In genomic region chr5:94577466-94578245, GRCh38 we compare ENCODE assay signal across 8 cellular contexts. TPM values are rescaled to one million over a fixed set of nuclear protein-coding genes. Genes with fewer than 3 reads are reported as not detected.
DNase-seq lines count a peak whose midpoint lies in the region; ATAC-seq and TF ChIP-seq lines count a peak whose summit lies in the region.

No MANE protein-coding gene starts in this region.

- intact Hi-C loops in activated CD8-positive, alpha-beta T cell treated with anti-CD3 and anti-CD28 coated beads for 36 hours (cut with micrococcal nuclease), result no loop called here

- ATAC-seq in GM19395 (IDR thresholded peaks at IDR 0.05; ENCODE audit: unreplicated experiment) (peak; percentile 82), HG03045 (IDR thresholded peaks at IDR 0.05; ENCODE audit: unreplicated experiment) (peak; percentile 80)
- ATAC-seq in activated CD8-positive, alpha-beta T cell treated with anti-CD3 and anti-CD28 coated beads for 36 hours, result peak; percentile 55

- peaks cover 37% of the 10 kb centered on the region for H3K4me1 Mint-ChIP-seq in activated CD8-positive, alpha-beta T cell treated with anti-CD3 and anti-CD28 coated beads for 36 hours (ENCODE audit: low read depth)

- no peaks in the 10 kb centered on the region for H3K36me3 Mint-ChIP-seq in activated CD8-positive, alpha-beta T cell treated with anti-CD3 and anti-CD28 coated beads for 36 hours (ENCODE audit: low read depth)

- no peak for TF ChIP-seq CTCF in activated CD8-positive, alpha-beta T cell treated with anti-CD3 and anti-CD28 coated beads for 36 hours (IDR thresholded peaks at IDR 0.05)

- CTCF ChIA-PET in activated CD8-positive, alpha-beta T cell treated with anti-CD3 and anti-CD28 coated beads for 36 hours (lab: Charles Lee), result interaction anchor here (1.1 kb wide), 1 partner anchor 30 kb away, joined by 3 read pairs; no protein-coding TSS in a partner anchor

- H3K4me3 Mint-ChIP-seq in activated CD8-positive, alpha-beta T cell treated with anti-CD3 and anti-CD28 coated beads for 36 hours, result no peak overlapping the region

- H3K27me3 Mint-ChIP-seq in activated CD8-positive, alpha-beta T cell treated with anti-CD3 and anti-CD28 coated beads for 36 hours, result no peaks in the 10 kb centered on the region

- H3K9me3 Mint-ChIP-seq in activated CD8-positive, alpha-beta T cell treated with anti-CD3 and anti-CD28 coated beads for 36 hours, result no peaks in the 10 kb centered on the region

- POLR2A ChIA-PET in activated CD8-positive, alpha-beta T cell treated with anti-CD3 and anti-CD28 coated beads for 36 hours (lab: Charles Lee), result no interaction called here

- H3K27ac Mint-ChIP-seq in activated CD8-positive, alpha-beta T cell treated with anti-CD3 and anti-CD28 coated beads for 36 hours, result peak overlapping the region; percentile 41

- DNase-seq in ELR (ENCODE audit: low read depth), result peak; percentile 0
- DNase-seq in activated CD8-positive, alpha-beta T cell treated with anti-CD3 and anti-CD28 coated beads for 36 hours, result no peak
- DNase-seq in NCI-H774 (lab: John Stamatoyannopoulos, UW), result no peak
- DNase-seq in GDM1 (lab: John Stamatoyannopoulos, UW), result no peak
- no peak for DNase-seq in putamen (ENCODE audit: low spot score)
- DNase-seq in T-helper 9 cell, result no peak

RNA-seq across cellular contexts. Expression of gene KIAA0825, which starts 40.7 kb away (rescaled TPM):
- total RNA-seq in activated CD8-positive, alpha-beta T cell treated with anti-CD3 and anti-CD28 coated beads for 36 hours, result under 1 TPM; 0.32 to 0.54 TPM

RNA-seq across cellular contexts. Expression of gene SLF1, which starts 40.8 kb away (rescaled TPM):
- 10 to 100 TPM; 11.5 to 14.5 TPM for total RNA-seq in activated CD8-positive, alpha-beta T cell treated with anti-CD3 and anti-CD28 coated beads for 36 hours
